In the genomic region with DNA sequence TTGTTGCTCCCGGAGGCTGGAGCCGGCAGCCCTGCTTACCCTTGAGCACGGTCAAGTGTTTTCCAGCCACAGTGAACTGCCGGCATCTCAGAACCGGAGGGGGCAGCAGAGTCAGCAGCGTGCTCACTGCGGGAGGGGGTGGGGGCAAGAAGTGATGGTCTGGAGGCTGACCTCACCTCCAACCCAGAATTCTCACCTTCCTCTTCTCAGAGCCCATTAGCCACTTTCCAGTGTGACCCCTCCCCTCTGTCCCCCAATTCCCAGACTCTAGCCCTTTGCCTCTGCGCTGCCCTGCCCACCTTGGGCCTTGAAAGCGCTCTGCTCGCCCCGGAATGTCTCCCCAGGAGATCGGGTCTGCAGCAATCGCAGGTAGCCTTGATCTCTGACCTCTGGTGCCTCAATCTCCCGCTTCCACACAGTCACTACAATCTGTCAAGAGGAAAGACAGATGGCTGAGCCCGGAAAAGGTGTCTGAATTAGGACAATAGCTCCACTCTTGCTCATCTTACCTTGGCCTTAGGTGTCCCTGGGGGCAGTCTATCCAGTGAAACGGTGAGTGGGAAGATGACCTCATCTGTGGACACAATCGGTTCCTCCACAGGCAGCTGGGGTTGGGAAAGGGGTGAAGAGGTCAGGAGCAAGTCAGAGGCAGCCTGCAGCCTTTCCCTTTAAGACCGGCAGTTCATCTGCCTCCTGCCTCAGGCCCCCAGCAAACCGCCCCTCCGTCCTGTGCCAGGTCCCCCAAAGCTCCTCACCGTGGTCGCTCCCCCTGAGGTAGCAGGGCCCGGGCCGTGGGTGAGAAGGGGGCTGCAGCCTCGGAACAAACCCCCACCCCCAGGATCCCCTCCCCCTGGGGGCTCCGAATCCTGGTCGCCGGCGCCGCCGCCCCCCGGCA, we compare ENCODE assay signal across 8 cellular contexts. TPM values are rescaled to one million over a fixed set of nuclear protein-coding genes. Genes with fewer than 3 reads are reported as not detected.
A peak's percentile ranks its signal among the peaks of the same experiment; 100 is the strongest.
DNase-seq lines count a peak whose midpoint lies in the region; ATAC-seq and TF ChIP-seq lines count a peak whose summit lies in the region.

No MANE protein-coding gene starts in this region.

- peak overlapping the region; percentile 70 for H3K4me3 Mint-ChIP-seq in Calu3 (ENCODE audit: low read depth, unreplicated experiment)
- H3K4me3 Mint-ChIP-seq in activated T-helper 2 cell treated with anti-CD3 and anti-CD28 coated beads, Interferon-gamma antibody, Interleukin-2, Interleukin-4, amounts not matched to agents 10 μg/mL and 5 μg/mL and 100 μg/mL, durations not matched to agents 14 hours and 24 hours and 36 hours (ENCODE audit: low read depth), result peak overlapping the region; percentile 77

- WGBS in heart right ventricle, 2 donors, result 18 to 20% methylated on average over 32 of the region's 32 CpGs
- 20 to 33% (median 27%) methylated on average over 20 to 32 of the region's 32 CpGs for WGBS in psoas muscle, 3 donors

- peaks cover 43% of the 10 kb centered on the region for H3K36me3 ChIP-seq in HUES48 (ENCODE audit: control insufficient read depth, insufficient read depth, low read length)
- H3K36me3 ChIP-seq in heart right ventricle, result peaks cover 0 to 46% (median 32%) of the 10 kb centered on the region in 9 donors
- peaks cover 7 to 45% of the 10 kb centered on the region in 2 donors for H3K36me3 ChIP-seq in psoas muscle (ENCODE audit: insufficient read depth in 1 of 2, low read depth in 1 of 2)

- H3K27ac ChIP-seq in HUES48 (ENCODE audit: low read depth, low read length) (peak overlapping the region; percentile 84), heart right ventricle (peak overlapping the region; percentile 30 to 97 (median 88)), psoas muscle (peak overlapping the region; percentile 86)

- BruUV-seq in Calu3 (replicated peaks; lab: Mats Ljungman, UMichigan), result TSS peak; percentile 28

- H3K9me3 ChIP-seq in HUES48 (ENCODE audit: control insufficient read depth, insufficient read depth, low read length) (no peaks in the 10 kb centered on the region), heart right ventricle (no peaks in the 10 kb centered on the region), psoas muscle (no peaks in the 10 kb centered on the region)

- peaks cover 43% of the 10 kb centered on the region for H3K36me3 Mint-ChIP-seq in Calu3 (ENCODE audit: insufficient read depth, unreplicated experiment)
- peaks cover 33% of the 10 kb centered on the region for H3K36me3 Mint-ChIP-seq in activated T-helper 2 cell treated with anti-CD3 and anti-CD28 coated beads, Interferon-gamma antibody, Interleukin-2, Interleukin-4, amounts not matched to agents 10 μg/mL and 5 μg/mL and 100 μg/mL, durations not matched to agents 14 hours and 24 hours and 36 hours (ENCODE audit: low read depth)

- no peaks in the 10 kb centered on the region for H3K27me3 Mint-ChIP-seq in Calu3 (ENCODE audit: unreplicated experiment)
- no peaks in the 10 kb centered on the region for H3K27me3 Mint-ChIP-seq in activated T-helper 2 cell treated with anti-CD3 and anti-CD28 coated beads, Interferon-gamma antibody, Interleukin-2, Interleukin-4, amounts not matched to agents 10 μg/mL and 5 μg/mL and 100 μg/mL, durations not matched to agents 14 hours and 24 hours and 36 hours (ENCODE audit: low read depth)

- H3K9ac ChIP-seq in HUES48 (ENCODE audit: low read depth, low read length), result peak overlapping the region; percentile 74; the same call in 1 of the 2 replicates

- H3K27me3 ChIP-seq in HUES48 (ENCODE audit: control insufficient read depth, insufficient read depth, low read length), result no peaks in the 10 kb centered on the region
- H3K27me3 ChIP-seq in heart right ventricle, result no peaks in the 10 kb centered on the region
- no peaks in the 10 kb centered on the region for H3K27me3 ChIP-seq in psoas muscle (ENCODE audit: insufficient read depth in 3 of 3, low read length in 2 of 3)

- H3K4me1 ChIP-seq in HUES48 (ENCODE audit: control insufficient read depth, insufficient read depth, low read length) (peaks cover 13% of the 10 kb centered on the region), heart right ventricle (peaks cover 7 to 57% (median 20%) of the 10 kb centered on the region in 9 donors), psoas muscle (peaks cover 12% of the 10 kb centered on the region)

- no peak for DNase-seq in Calu3
- DNase-seq in activated T-helper 2 cell treated with anti-CD3 and anti-CD28 coated beads, Interferon-gamma antibody, Interleukin-2, Interleukin-4, amounts not matched to agents 10 μg/mL and 5 μg/mL and 100 μg/mL, durations not matched to agents 14 hours and 24 hours and 36 hours (ENCODE audit: low spot score), result no peak
- DNase-seq in heart right ventricle, result peak in 1 of 2 donors; percentile 30
- DNase-seq in psoas muscle, result peak in 1 of 2 donors; percentile 61
- DNase-seq in NCI-H524 treated with DMSO at 0.1 percent for 48 hours (lab: John Stamatoyannopoulos, UW), result no peak
- DNase-seq in dedifferentiated amniotic fluid mesenchymal stem cell (ENCODE audit: extremely low spot score), result no peak

- ATAC-seq in heart right ventricle (peak in 6 of 8 donors; percentile 16 to 35 (median 28)), psoas muscle (peak; percentile 21 to 52 (median 42)), HG03280 (IDR thresholded peaks at IDR 0.05; ENCODE audit: unreplicated experiment) (no peak)

- H3K4me3 ChIP-seq in HUES48 (ENCODE audit: low read depth, low read length), result peak overlapping the region; percentile 81
- H3K4me3 ChIP-seq in heart right ventricle, result peak overlapping the region; percentile 75 to 99 (median 89)
- H3K4me3 ChIP-seq in psoas muscle, result peak overlapping the region; percentile 93

- intact Hi-C loops in Calu3 (cut with micrococcal nuclease; ENCODE audit: unreplicated experiment) (no loop called here), heart right ventricle (cut with DNase I) (loop anchor here in 1 of 10 donors (10.0 kb wide), 1 partner anchor 57 kb away; a partner anchor contains a TSS), psoas muscle (cut with DNase I) (loop anchor here in 1 of 2 donors (10.0 kb wide), 1 partner anchor 57 kb away; a partner anchor contains a TSS)
- intact Hi-C loops in activated T-helper 2 cell treated with anti-CD3 and anti-CD28 coated beads, Interferon-gamma antibody, Interleukin-2, Interleukin-4, amounts not matched to agents 10 μg/mL and 5 μg/mL and 100 μg/mL, durations not matched to agents 14 hours and 24 hours and 36 hours (cut with micrococcal nuclease), result no loop called here

- H3K27ac Mint-ChIP-seq in Calu3 (ENCODE audit: unreplicated experiment), result peak overlapping the region; percentile 60
- H3K27ac Mint-ChIP-seq in activated T-helper 2 cell treated with anti-CD3 and anti-CD28 coated beads, Interferon-gamma antibody, Interleukin-2, Interleukin-4, amounts not matched to agents 10 μg/mL and 5 μg/mL and 100 μg/mL, durations not matched to agents 14 hours and 24 hours and 36 hours, result peak overlapping the region; percentile 55

- H3K9me3 Mint-ChIP-seq in Calu3 (ENCODE audit: low read depth, unreplicated experiment), result no peaks in the 10 kb centered on the region
- no peaks in the 10 kb centered on the region for H3K9me3 Mint-ChIP-seq in activated T-helper 2 cell treated with anti-CD3 and anti-CD28 coated beads, Interferon-gamma antibody, Interleukin-2, Interleukin-4, amounts not matched to agents 10 μg/mL and 5 μg/mL and 100 μg/mL, durations not matched to agents 14 hours and 24 hours and 36 hours

- H3K4me1 Mint-ChIP-seq in Calu3 (ENCODE audit: low read depth, unreplicated experiment), result peaks cover 3% of the 10 kb centered on the region
- peaks cover 29% of the 10 kb centered on the region for H3K4me1 Mint-ChIP-seq in activated T-helper 2 cell treated with anti-CD3 and anti-CD28 coated beads, Interferon-gamma antibody, Interleukin-2, Interleukin-4, amounts not matched to agents 10 μg/mL and 5 μg/mL and 100 μg/mL, durations not matched to agents 14 hours and 24 hours and 36 hours (ENCODE audit: low read depth)

- TF ChIP-seq CTCF in Calu3 (IDR thresholded peaks at IDR 0.05; ENCODE audit: unreplicated experiment) (no peak), heart right ventricle (IDR thresholded peaks at IDR 0.05) (peak in 4 of 9 donors; percentile 16 to 22 (median 18)), psoas muscle (IDR thresholded peaks at IDR 0.05) (no peak)

- CTCF ChIA-PET in Calu3 (lab: Charles Lee), result no interaction called here

RNA-seq across cellular contexts. Expression of a gene that starts 0.9 kb away (rescaled TPM):
- total RNA-seq in Calu3 (2022) (17.4 and 17.5 TPM in 2 replicates), heart right ventricle (10 to 100 TPM in 1 of 10 donors, 1 to 10 TPM in 9; 3.9 to 10.8 (median 7.6) TPM), psoas muscle (10 to 100 TPM in 1 of 4 donors, 1 to 10 TPM in 3; 4.1 to 14.2 (median 7.4) TPM)
- total RNA-seq in activated T-helper 2 cell treated with anti-CD3 and anti-CD28 coated beads, Interferon-gamma antibody, Interleukin-2, Interleukin-4, amounts not matched to agents 10 μg/mL and 5 μg/mL and 100 μg/mL, durations not matched to agents 14 hours and 24 hours and 36 hours, result 31.2 and 33.2 TPM in 2 replicates
- polyA plus RNA-seq in heart right ventricle (10 to 100 TPM in 1 of 2 donors, 1 to 10 TPM in 1; 7.8 to 17.5 TPM), psoas muscle (10 to 100 TPM in 1 of 3 donors, 1 to 10 TPM in 2; 5.2 to 13.1 (median 9.8) TPM)

RNA-seq across cellular contexts. Expression of a gene that starts 8.9 kb away (rescaled TPM):
- total RNA-seq in Calu3 (2022) (43.6 and 56.6 TPM in 2 replicates), heart right ventricle (100 to 1,000 TPM in 1 of 10 donors, 10 to 100 TPM in 9; 72.3 to 102 (median 88.5) TPM), psoas muscle (10 to 100 TPM; 48.7 to 74.6 (median 68.1) TPM)
- 125 and 130 TPM in 2 replicates for total RNA-seq in activated T-helper 2 cell treated with anti-CD3 and anti-CD28 coated beads, Interferon-gamma antibody, Interleukin-2, Interleukin-4, amounts not matched to agents 10 μg/mL and 5 μg/mL and 100 μg/mL, durations not matched to agents 14 hours and 24 hours and 36 hours
- polyA plus RNA-seq in heart right ventricle (100 to 1,000 TPM; 147 to 210 TPM), psoas muscle (100 to 1,000 TPM; 118 to 141 (median 140) TPM)

RNA-seq across cellular contexts. Expression of a gene that starts 10.8 kb away (rescaled TPM):
- 0.14 TPM in 1 of 2 replicates, not detected in the other for total RNA-seq in Calu3 (2022)
- 2.4 and 2.8 TPM in 2 replicates for total RNA-seq in activated T-helper 2 cell treated with anti-CD3 and anti-CD28 coated beads, Interferon-gamma antibody, Interleukin-2, Interleukin-4, amounts not matched to agents 10 μg/mL and 5 μg/mL and 100 μg/mL, durations not matched to agents 14 hours and 24 hours and 36 hours
- 1 to 10 TPM in 9 of 10 donors, under 1 TPM in 1; 1.00 to 3.1 (median 1.5) TPM for total RNA-seq in heart right ventricle
- polyA plus RNA-seq in heart right ventricle, result 1 to 10 TPM; 1.1 to 1.6 TPM
- 1 to 10 TPM in 2 of 4 donors, under 1 TPM in 2; 0.23 to 3.8 (median 0.95) TPM for total RNA-seq in psoas muscle
- under 1 TPM; 0.45 to 0.57 (median 0.52) TPM for polyA plus RNA-seq in psoas muscle

RNA-seq across cellular contexts. Expression of a gene that starts 19.6 kb away (rescaled TPM):
- total RNA-seq in Calu3 (2022) (3.2 and 3.6 TPM in 2 replicates), heart right ventricle (1 to 10 TPM in 1 of 10 donors, under 1 TPM in 7, not detected in 2; 0.11 to 1.1 (median 0.50) TPM), psoas muscle (under 1 TPM; 0.16 to 0.77 (median 0.36) TPM)
- 7.0 and 7.8 TPM in 2 replicates for total RNA-seq in activated T-helper 2 cell treated with anti-CD3 and anti-CD28 coated beads, Interferon-gamma antibody, Interleukin-2, Interleukin-4, amounts not matched to agents 10 μg/mL and 5 μg/mL and 100 μg/mL, durations not matched to agents 14 hours and 24 hours and 36 hours
- polyA plus RNA-seq in heart right ventricle (under 1 TPM; 0.51 TPM), psoas muscle (under 1 TPM; 0.30 to 0.38 (median 0.33) TPM)

RNA-seq across cellular contexts. Expression of a gene that starts 20.1 kb away (rescaled TPM):
- total RNA-seq in Calu3 (2022), result 0.66 and 1.2 TPM in 2 replicates
- total RNA-seq in activated T-helper 2 cell treated with anti-CD3 and anti-CD28 coated beads, Interferon-gamma antibody, Interleukin-2, Interleukin-4, amounts not matched to agents 10 μg/mL and 5 μg/mL and 100 μg/mL, durations not matched to agents 14 hours and 24 hours and 36 hours, result 20.6 and 22.3 TPM in 2 replicates
- total RNA-seq in heart right ventricle, result 1 to 10 TPM in 3 of 10 donors, under 1 TPM in 6, not detected in 1; 0.32 to 1.5 (median 0.47) TPM
- under 1 TPM; 0.13 to 0.66 TPM for polyA plus RNA-seq in heart right ventricle
- total RNA-seq in psoas muscle, result under 1 TPM; 0.25 to 0.82 (median 0.47) TPM
- under 1 TPM; 0.18 to 0.86 (median 0.51) TPM for polyA plus RNA-seq in psoas muscle
